1 cellular context compared by ENCODE assay signal in the genomic region with DNA sequence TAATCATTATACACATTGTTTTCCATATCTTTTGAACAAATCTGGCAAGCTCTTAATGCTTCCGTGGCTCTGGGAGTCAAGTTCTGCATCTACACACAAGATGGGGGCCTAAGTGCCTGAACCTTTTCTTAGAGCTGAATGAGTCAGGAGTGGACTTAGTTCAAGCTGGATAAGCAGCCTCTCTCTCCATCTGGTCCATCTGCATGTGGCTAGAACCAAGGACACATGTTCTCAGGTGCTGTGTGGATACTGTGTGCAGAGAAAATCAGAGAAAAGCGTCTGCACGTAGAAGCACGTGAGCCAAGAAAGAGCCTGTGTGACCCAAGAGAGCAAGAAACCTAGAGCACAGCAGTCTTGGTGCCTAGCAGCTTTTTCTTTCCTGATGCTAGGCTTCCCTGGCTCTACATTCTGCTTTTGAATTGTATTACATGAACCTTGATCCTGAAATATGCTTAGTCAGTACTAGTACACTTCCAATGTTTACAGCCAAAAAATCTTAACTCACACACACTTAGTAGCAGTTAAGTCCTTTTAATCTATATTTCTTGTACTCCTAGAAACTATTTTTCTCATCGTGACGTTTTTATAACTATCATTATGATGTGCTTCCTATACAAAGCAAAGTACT.
TF ChIP-seq lines count a peak whose summit lies in the region.

No MANE protein-coding gene starts in this region.

TF ChIP-seq in GM23338, 12 proteins besides CTCF, POLR2A, EP300 and RAD21 (continued from another document):
- no peak for TF ChIP-seq ZNF462 (CRISPR knock-in tag; IDR thresholded peaks at IDR 0.05)
- no peak for TF ChIP-seq STAT1 (IDR thresholded peaks at IDR 0.05; ENCODE audit: unreplicated experiment)
- no peak for TF ChIP-seq NANOG (IDR thresholded peaks at IDR 0.05; ENCODE audit: borderline replicate concordance)
- TF ChIP-seq ZNF331 (CRISPR knock-in tag; IDR thresholded peaks at IDR 0.05; ENCODE audit: low read depth): no peak
- TF ChIP-seq EZH2 (IDR thresholded peaks at IDR 0.05; ENCODE audit: low read depth, unreplicated experiment): no peak
- TF ChIP-seq EZH2phosphoT487 (IDR thresholded peaks at IDR 0.05; ENCODE audit: unreplicated experiment): no peak
- no peak for TF ChIP-seq POLR2AphosphoS5 (IDR thresholded peaks at IDR 0.05; ENCODE audit: low read depth)
- no peak for TF ChIP-seq CREB1 (CRISPR knock-in tag; IDR thresholded peaks at IDR 0.05; ENCODE audit: low read depth)
- TF ChIP-seq, protein P1, sequence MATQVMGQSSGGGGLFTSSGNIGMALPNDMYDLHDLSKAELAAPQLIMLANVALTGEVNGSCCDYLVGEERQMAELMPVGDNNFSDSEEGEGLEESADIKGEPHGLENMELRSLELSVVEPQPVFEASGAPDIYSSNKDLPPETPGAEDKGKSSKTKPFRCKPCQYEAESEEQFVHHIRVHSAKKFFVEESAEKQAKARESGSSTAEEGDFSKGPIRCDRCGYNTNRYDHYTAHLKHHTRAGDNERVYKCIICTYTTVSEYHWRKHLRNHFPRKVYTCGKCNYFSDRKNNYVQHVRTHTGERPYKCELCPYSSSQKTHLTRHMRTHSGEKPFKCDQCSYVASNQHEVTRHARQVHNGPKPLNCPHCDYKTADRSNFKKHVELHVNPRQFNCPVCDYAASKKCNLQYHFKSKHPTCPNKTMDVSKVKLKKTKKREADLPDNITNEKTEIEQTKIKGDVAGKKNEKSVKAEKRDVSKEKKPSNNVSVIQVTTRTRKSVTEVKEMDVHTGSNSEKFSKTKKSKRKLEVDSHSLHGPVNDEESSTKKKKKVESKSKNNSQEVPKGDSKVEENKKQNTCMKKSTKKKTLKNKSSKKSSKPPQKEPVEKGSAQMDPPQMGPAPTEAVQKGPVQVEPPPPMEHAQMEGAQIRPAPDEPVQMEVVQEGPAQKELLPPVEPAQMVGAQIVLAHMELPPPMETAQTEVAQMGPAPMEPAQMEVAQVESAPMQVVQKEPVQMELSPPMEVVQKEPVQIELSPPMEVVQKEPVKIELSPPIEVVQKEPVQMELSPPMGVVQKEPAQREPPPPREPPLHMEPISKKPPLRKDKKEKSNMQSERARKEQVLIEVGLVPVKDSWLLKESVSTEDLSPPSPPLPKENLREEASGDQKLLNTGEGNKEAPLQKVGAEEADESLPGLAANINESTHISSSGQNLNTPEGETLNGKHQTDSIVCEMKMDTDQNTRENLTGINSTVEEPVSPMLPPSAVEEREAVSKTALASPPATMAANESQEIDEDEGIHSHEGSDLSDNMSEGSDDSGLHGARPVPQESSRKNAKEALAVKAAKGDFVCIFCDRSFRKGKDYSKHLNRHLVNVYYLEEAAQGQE (IDR thresholded peaks at IDR 0.05; ENCODE audit: unreplicated experiment): no peak
- TF ChIP-seq, protein P2, sequence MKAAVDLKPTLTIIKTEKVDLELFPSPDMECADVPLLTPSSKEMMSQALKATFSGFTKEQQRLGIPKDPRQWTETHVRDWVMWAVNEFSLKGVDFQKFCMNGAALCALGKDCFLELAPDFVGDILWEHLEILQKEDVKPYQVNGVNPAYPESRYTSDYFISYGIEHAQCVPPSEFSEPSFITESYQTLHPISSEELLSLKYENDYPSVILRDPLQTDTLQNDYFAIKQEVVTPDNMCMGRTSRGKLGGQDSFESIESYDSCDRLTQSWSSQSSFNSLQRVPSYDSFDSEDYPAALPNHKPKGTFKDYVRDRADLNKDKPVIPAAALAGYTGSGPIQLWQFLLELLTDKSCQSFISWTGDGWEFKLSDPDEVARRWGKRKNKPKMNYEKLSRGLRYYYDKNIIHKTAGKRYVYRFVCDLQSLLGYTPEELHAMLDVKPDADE (IDR thresholded peaks at IDR 0.05): no peak
- no peak for TF ChIP-seq JUNB (IDR thresholded peaks at IDR 0.05; ENCODE audit: unreplicated experiment)
TF ChIP-seq in GM23338: peak in this region for 0.
